In the genomic region with DNA sequence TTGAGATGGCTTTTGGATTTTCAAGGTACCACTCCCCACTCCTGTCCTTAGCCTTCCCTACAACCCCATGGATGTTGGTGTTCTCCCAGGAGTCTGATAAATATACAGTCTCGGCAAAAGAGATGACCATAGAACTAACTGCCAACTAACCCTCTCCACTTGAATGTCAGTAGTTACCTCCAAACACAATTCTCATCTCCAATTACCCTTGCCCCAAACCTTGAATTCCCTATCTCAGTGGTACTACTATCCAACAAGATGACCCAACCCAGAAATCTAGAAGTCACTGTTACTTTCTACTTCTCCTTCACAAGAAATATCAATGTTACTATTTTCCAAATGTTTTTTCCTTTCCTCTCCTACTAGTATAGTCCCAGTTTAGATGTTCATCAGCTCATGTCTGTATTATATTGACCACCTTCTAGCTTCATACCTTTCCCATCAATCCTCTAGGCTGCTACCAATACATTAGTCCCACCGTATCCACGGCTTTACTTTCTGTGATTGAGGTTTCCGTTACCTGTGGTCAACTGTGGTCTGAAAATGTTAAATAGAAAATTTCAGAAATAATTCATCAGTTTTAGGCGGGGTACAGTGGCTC, we compare ENCODE assay signal across 13 cellular contexts. TPM values are rescaled to one million over a fixed set of nuclear protein-coding genes. Genes with fewer than 3 reads are reported as not detected.
DNase-seq lines count a peak whose midpoint lies in the region; ATAC-seq and TF ChIP-seq lines count a peak whose summit lies in the region.
"Had no signal": no experiment of that assay in that cellular context is flagged by ENCODE, and none has a peak within 500 bp of the region (broad histone marks: within the 10 kb centered on the region; RNA-seq: fewer than 3 reads in every experiment).

No MANE protein-coding gene starts in this region.

- POLR2A ChIA-PET in CD8-positive, alpha-beta T cell (lab: Charles Lee): no interaction called here

- H3K9me2 ChIP-seq in GM23338 (ENCODE audit: insufficient read depth): no peaks in the 10 kb centered on the region

- CTCF ChIA-PET in CD8-positive, alpha-beta T cell (lab: Charles Lee): no interaction called here

- no peak for DNase-seq in CD8-positive, alpha-beta T cell
- DNase-seq in GM23338 (ENCODE audit: low spot score): no peak
- DNase-seq in central memory CD8-positive, alpha-beta T cell (ENCODE audit: low spot score in 2 of 2): no peak
- DNase-seq in activated gamma-delta T cell (lab: John Stamatoyannopoulos, UW): no peak
- DNase-seq: CD8-positive, alpha-beta memory T cell; COR-L47; Karpas-422; KBM-7 had no signal

- TF ChIP-seq CTCF in CD8-positive, alpha-beta T cell (IDR thresholded peaks at IDR 0.05): no peak
- no peak for TF ChIP-seq CTCF in GM23338 (conservative IDR thresholded peaks at IDR 0.05; ENCODE audit: low read depth in 2 of 2)

- no peaks in the 10 kb centered on the region for H3K4me1 ChIP-seq in CD8-positive, alpha-beta T cell (ENCODE audit: insufficient read depth, low read length)
- peaks cover 12% of the 10 kb centered on the region for H3K4me1 ChIP-seq in GM23338 (ENCODE audit: insufficient read depth)

- no peak overlapping the region for H3K4me2 ChIP-seq in GM23338
- H3K4me2 ChIP-seq: BLaER1 had no signal

- no peaks in the 10 kb centered on the region for H3K79me2 ChIP-seq in GM23338 (replicated peaks; ENCODE audit: insufficient read depth)

- H4K20me1 ChIP-seq in GM23338 (replicated peaks; ENCODE audit: insufficient read depth): no peaks in the 10 kb centered on the region
- H4K20me1 ChIP-seq: BLaER1 had no signal

- H3K36me3 ChIP-seq in CD8-positive, alpha-beta T cell (ENCODE audit: insufficient read depth, low read length): no peaks in the 10 kb centered on the region
- no peaks in the 10 kb centered on the region for H3K36me3 ChIP-seq in GM23338 (ENCODE audit: insufficient read depth)
- H3K36me3 ChIP-seq: HAP-1 had no signal

- no peak for ATAC-seq in CD8-positive, alpha-beta T cell
- ATAC-seq in GM23338 (no peak), HG03354 (IDR thresholded peaks at IDR 0.05; ENCODE audit: poor library complexity, severe bottlenecking, unreplicated experiment) (no peak)
- ATAC-seq in central memory CD8-positive, alpha-beta T cell (replicated peaks; ENCODE audit: extremely low read depth, poor library complexity, severe bottlenecking): no peak
- no peak for ATAC-seq in activated CD4-positive, CD25-positive, alpha-beta regulatory T cell treated with anti-CD3 and anti-CD28 coated beads, Interleukin-2, amount 50 U/mL, for 24 hours

- no peak overlapping the region for H3K4me3 Mint-ChIP-seq in CD8-positive, alpha-beta T cell
- no peak overlapping the region for H3K4me3 Mint-ChIP-seq in GM23338
- H3K4me3 Mint-ChIP-seq in central memory CD8-positive, alpha-beta T cell: no peak overlapping the region
- H3K4me3 Mint-ChIP-seq: CD14-positive monocyte; CD8-positive, alpha-beta memory T cell had no signal

- H3F3A ChIP-seq in GM23338 (replicated peaks; ENCODE audit: low read depth): no peaks in the 10 kb centered on the region

- H3K36me3 Mint-ChIP-seq in CD8-positive, alpha-beta T cell: peaks cover 53% of the 10 kb centered on the region
- H3K36me3 Mint-ChIP-seq in GM23338 (ENCODE audit: low read depth): no peaks in the 10 kb centered on the region
- peaks cover 34% of the 10 kb centered on the region for H3K36me3 Mint-ChIP-seq in central memory CD8-positive, alpha-beta T cell (ENCODE audit: insufficient read depth)

- no peak overlapping the region for H2AFZ ChIP-seq in GM23338

- intact Hi-C loops in CD8-positive, alpha-beta T cell (cut with DNase I, micrococcal nuclease): no loop called here

- no peak overlapping the region for H3K4me3 ChIP-seq in CD8-positive, alpha-beta T cell (ENCODE audit: low read depth, low read length)
- H3K4me3 ChIP-seq in GM23338: no peak overlapping the region
- H3K4me3 ChIP-seq: BLaER1, HAP-1 had no signal

- no peaks in the 10 kb centered on the region for H3K27me3 Mint-ChIP-seq in CD8-positive, alpha-beta T cell (ENCODE audit: low read depth)
- no peaks in the 10 kb centered on the region for H3K27me3 Mint-ChIP-seq in GM23338 (ENCODE audit: insufficient read depth, low read depth, poor library complexity)
- H3K27me3 Mint-ChIP-seq in central memory CD8-positive, alpha-beta T cell: no peaks in the 10 kb centered on the region
- H3K27me3 Mint-ChIP-seq: CD8-positive, alpha-beta memory T cell had no signal

- no peaks in the 10 kb centered on the region for H3K27me3 ChIP-seq in CD8-positive, alpha-beta T cell (ENCODE audit: insufficient read depth, low read length)
- no peaks in the 10 kb centered on the region for H3K27me3 ChIP-seq in GM23338 (ENCODE audit: insufficient read depth)
- H3K27me3 ChIP-seq: BLaER1 had no signal

- no peaks in the 10 kb centered on the region for H3K9me3 ChIP-seq in CD8-positive, alpha-beta T cell (ENCODE audit: low read length)
- H3K9me3 ChIP-seq: BLaER1, HAP-1 had no signal

- H3K4me1 Mint-ChIP-seq in CD8-positive, alpha-beta T cell (ENCODE audit: low read depth): no peaks in the 10 kb centered on the region
- peaks cover 27% of the 10 kb centered on the region; the same call in 2 of the 3 replicates for H3K4me1 Mint-ChIP-seq in GM23338
- H3K4me1 Mint-ChIP-seq in central memory CD8-positive, alpha-beta T cell: no peaks in the 10 kb centered on the region
- H3K4me1 Mint-ChIP-seq: CD8-positive, alpha-beta memory T cell had no signal

- H3K9me3 Mint-ChIP-seq in CD8-positive, alpha-beta T cell: no peaks in the 10 kb centered on the region
- no peaks in the 10 kb centered on the region; the same call in 2 of the 3 replicates for H3K9me3 Mint-ChIP-seq in GM23338
- H3K9me3 Mint-ChIP-seq in central memory CD8-positive, alpha-beta T cell: no peaks in the 10 kb centered on the region
- H3K9me3 Mint-ChIP-seq: CD14-positive monocyte; CD8-positive, alpha-beta memory T cell had no signal

- H3K27ac ChIP-seq in CD8-positive, alpha-beta T cell (ENCODE audit: low read depth, low read length): no peak overlapping the region
- no peak overlapping the region for H3K27ac ChIP-seq in GM23338 (ENCODE audit: low read depth)
- H3K27ac ChIP-seq: BLaER1 had no signal

- peak overlapping the region; percentile 2 for H3K27ac Mint-ChIP-seq in CD8-positive, alpha-beta T cell
- peak overlapping the region; percentile 7; the same call in 1 of the 2 replicates for H3K27ac Mint-ChIP-seq in GM23338
- H3K27ac Mint-ChIP-seq in central memory CD8-positive, alpha-beta T cell (ENCODE audit: low read depth): peak overlapping the region; percentile 0

TF ChIP-seq in GM23338, 12 proteins besides CTCF, POLR2A, EP300 and RAD21:
- TF ChIP-seq, protein P1, sequence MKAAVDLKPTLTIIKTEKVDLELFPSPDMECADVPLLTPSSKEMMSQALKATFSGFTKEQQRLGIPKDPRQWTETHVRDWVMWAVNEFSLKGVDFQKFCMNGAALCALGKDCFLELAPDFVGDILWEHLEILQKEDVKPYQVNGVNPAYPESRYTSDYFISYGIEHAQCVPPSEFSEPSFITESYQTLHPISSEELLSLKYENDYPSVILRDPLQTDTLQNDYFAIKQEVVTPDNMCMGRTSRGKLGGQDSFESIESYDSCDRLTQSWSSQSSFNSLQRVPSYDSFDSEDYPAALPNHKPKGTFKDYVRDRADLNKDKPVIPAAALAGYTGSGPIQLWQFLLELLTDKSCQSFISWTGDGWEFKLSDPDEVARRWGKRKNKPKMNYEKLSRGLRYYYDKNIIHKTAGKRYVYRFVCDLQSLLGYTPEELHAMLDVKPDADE (IDR thresholded peaks at IDR 0.05): no peak
- TF ChIP-seq EZH2phosphoT487 (IDR thresholded peaks at IDR 0.05; ENCODE audit: unreplicated experiment) (no peak), NANOG (IDR thresholded peaks at IDR 0.05; ENCODE audit: borderline replicate concordance) (no peak)
- TF ChIP-seq, protein P2, sequence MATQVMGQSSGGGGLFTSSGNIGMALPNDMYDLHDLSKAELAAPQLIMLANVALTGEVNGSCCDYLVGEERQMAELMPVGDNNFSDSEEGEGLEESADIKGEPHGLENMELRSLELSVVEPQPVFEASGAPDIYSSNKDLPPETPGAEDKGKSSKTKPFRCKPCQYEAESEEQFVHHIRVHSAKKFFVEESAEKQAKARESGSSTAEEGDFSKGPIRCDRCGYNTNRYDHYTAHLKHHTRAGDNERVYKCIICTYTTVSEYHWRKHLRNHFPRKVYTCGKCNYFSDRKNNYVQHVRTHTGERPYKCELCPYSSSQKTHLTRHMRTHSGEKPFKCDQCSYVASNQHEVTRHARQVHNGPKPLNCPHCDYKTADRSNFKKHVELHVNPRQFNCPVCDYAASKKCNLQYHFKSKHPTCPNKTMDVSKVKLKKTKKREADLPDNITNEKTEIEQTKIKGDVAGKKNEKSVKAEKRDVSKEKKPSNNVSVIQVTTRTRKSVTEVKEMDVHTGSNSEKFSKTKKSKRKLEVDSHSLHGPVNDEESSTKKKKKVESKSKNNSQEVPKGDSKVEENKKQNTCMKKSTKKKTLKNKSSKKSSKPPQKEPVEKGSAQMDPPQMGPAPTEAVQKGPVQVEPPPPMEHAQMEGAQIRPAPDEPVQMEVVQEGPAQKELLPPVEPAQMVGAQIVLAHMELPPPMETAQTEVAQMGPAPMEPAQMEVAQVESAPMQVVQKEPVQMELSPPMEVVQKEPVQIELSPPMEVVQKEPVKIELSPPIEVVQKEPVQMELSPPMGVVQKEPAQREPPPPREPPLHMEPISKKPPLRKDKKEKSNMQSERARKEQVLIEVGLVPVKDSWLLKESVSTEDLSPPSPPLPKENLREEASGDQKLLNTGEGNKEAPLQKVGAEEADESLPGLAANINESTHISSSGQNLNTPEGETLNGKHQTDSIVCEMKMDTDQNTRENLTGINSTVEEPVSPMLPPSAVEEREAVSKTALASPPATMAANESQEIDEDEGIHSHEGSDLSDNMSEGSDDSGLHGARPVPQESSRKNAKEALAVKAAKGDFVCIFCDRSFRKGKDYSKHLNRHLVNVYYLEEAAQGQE (IDR thresholded peaks at IDR 0.05; ENCODE audit: unreplicated experiment): no peak

RNA-seq across cellular contexts. Expression of a gene that starts 38.1 kb away (rescaled TPM):
- 10 to 100 TPM; 17.8 to 19.2 TPM for total RNA-seq in CD8-positive, alpha-beta T cell
- total RNA-seq in GM23338 (2014; rRNA removed; shearing (Covaris generic)): 6.1 and 10.1 TPM in 2 replicates
- polyA plus RNA-seq in GM23338 (2016; fragmentation: Nextera tagmentation; extraction: Ambion mirVana): 6.0 and 9.0 TPM in 2 replicates

RNA-seq across cellular contexts. Expression of a gene that starts 38.2 kb away (rescaled TPM):
- 1 to 10 TPM; 6.4 to 6.8 TPM for total RNA-seq in CD8-positive, alpha-beta T cell
- 9.1 and 14.1 TPM in 2 replicates for total RNA-seq in GM23338 (2014; rRNA removed; shearing (Covaris generic))
- polyA plus RNA-seq in GM23338 (2016; fragmentation: Nextera tagmentation; extraction: Ambion mirVana): 16.7 and 20.2 TPM in 2 replicates

RNA-seq across cellular contexts. Expression of a gene that starts 51.1 kb away (rescaled TPM):
- 10 to 100 TPM; 35.5 to 37.6 TPM for total RNA-seq in CD8-positive, alpha-beta T cell
- total RNA-seq in GM23338 (2014; rRNA removed; shearing (Covaris generic)): 8.6 and 11.1 TPM in 2 replicates
- polyA plus RNA-seq in GM23338 (2016; fragmentation: Nextera tagmentation; extraction: Ambion mirVana): 7.5 and 7.7 TPM in 2 replicates

RNA-seq across cellular contexts. Expression of a gene that starts 51.2 kb away (rescaled TPM):
- not detected for total RNA-seq in CD8-positive, alpha-beta T cell
- 3.8 TPM in 1 of 2 replicates, not detected in the other for total RNA-seq in GM23338 (2014; rRNA removed; shearing (Covaris generic))
- polyA plus RNA-seq in GM23338 (2016; fragmentation: Nextera tagmentation; extraction: Ambion mirVana): 2.6 and 3.1 TPM in 2 replicates
- polyA plus RNA-seq: CD8-positive, alpha-beta memory T cell had no signal
